In the genomic region with DNA sequence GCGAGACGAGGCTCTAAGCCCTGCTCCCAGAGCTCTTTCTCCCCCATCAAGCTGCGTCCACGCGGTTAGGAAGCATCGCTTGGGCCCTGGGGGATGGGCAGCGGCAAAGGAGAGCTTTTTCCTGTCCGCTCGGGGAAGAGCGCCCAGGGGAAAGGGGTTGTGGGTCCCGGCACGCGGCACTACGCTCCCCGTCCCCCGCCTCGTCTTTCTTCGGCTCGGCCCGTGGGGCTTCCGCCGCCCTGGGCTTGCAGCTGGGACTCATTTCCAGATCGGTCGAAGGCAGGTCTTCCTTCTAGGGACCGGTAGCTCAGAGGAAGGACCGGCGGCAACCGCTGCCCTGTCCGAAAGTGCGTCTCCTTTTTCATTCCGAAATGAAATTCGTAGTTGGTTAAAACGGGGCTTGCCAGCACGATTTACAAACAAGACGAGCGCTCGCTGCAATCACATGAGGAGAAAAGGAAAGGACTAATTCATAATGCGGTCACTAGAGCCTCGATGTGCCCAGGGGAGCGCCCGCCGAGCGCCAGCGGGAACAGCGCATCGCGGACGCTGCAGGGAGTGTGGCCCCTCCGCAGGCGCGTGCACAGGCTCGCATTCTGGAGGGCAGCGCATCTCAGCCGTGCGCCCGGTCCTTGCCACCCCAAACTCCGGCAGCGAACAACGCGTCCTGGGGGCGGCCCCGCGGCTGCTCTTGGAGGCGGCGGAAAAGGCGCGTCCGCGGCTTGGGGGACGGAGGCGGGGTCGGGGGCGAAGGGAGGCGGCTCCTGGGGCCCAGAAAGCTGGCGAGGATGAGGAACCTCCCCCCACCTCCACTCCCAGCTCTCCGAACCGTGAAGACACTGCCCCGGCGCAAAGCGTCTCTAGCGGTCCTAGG, we compare ENCODE assay signal across 1 cellular context.
TF ChIP-seq lines count a peak whose summit lies in the region.

No MANE protein-coding gene starts in this region.

TF ChIP-seq in K562, 482 proteins besides CTCF, POLR2A, EP300 and RAD21 (continued from another document and continues in another):
- TF ChIP-seq, protein P1, sequence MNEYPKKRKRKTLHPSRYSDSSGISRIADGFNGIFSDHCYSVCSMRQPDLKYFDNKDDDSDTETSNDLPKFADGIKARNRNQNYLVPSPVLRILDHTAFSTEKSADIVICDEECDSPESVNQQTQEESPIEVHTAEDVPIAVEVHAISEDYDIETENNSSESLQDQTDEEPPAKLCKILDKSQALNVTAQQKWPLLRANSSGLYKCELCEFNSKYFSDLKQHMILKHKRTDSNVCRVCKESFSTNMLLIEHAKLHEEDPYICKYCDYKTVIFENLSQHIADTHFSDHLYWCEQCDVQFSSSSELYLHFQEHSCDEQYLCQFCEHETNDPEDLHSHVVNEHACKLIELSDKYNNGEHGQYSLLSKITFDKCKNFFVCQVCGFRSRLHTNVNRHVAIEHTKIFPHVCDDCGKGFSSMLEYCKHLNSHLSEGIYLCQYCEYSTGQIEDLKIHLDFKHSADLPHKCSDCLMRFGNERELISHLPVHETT (CRISPR knock-in tag; conservative IDR thresholded peaks at IDR 0.05 in 1 of 2, IDR thresholded peaks at IDR 0.05 in 1 of 2) = no peak
- TF ChIP-seq CREM (IDR thresholded peaks at IDR 0.05; ENCODE audit: low read depth) = no peak
- TF ChIP-seq, protein P2, sequence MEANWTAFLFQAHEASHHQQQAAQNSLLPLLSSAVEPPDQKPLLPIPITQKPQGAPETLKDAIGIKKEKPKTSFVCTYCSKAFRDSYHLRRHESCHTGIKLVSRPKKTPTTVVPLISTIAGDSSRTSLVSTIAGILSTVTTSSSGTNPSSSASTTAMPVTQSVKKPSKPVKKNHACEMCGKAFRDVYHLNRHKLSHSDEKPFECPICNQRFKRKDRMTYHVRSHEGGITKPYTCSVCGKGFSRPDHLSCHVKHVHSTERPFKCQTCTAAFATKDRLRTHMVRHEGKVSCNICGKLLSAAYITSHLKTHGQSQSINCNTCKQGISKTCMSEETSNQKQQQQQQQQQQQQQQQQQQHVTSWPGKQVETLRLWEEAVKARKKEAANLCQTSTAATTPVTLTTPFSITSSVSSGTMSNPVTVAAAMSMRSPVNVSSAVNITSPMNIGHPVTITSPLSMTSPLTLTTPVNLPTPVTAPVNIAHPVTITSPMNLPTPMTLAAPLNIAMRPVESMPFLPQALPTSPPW (CRISPR knock-in tag; IDR thresholded peaks at IDR 0.05) = peak; percentile 31; the same call in 1 of the 2 replicates
- no peak for TF ChIP-seq NFYB (IDR thresholded peaks at IDR 0.05; ENCODE audit: extremely low read depth, insufficient read length)
- no peak for TF ChIP-seq ZNF551 (CRISPR knock-in tag; IDR thresholded peaks at IDR 0.05)
- TF ChIP-seq ATF1 (CRISPR knock-in tag; IDR thresholded peaks at IDR 0.05) = no peak
- TF ChIP-seq ATF1 (tag; IDR thresholded peaks at IDR 0.05) = no peak
- TF ChIP-seq RFX7 (CRISPR knock-in tag; IDR thresholded peaks at IDR 0.05) = no peak
- no peak for TF ChIP-seq SUPT5H (IDR thresholded peaks at IDR 0.05)
- TF ChIP-seq, protein P3, sequence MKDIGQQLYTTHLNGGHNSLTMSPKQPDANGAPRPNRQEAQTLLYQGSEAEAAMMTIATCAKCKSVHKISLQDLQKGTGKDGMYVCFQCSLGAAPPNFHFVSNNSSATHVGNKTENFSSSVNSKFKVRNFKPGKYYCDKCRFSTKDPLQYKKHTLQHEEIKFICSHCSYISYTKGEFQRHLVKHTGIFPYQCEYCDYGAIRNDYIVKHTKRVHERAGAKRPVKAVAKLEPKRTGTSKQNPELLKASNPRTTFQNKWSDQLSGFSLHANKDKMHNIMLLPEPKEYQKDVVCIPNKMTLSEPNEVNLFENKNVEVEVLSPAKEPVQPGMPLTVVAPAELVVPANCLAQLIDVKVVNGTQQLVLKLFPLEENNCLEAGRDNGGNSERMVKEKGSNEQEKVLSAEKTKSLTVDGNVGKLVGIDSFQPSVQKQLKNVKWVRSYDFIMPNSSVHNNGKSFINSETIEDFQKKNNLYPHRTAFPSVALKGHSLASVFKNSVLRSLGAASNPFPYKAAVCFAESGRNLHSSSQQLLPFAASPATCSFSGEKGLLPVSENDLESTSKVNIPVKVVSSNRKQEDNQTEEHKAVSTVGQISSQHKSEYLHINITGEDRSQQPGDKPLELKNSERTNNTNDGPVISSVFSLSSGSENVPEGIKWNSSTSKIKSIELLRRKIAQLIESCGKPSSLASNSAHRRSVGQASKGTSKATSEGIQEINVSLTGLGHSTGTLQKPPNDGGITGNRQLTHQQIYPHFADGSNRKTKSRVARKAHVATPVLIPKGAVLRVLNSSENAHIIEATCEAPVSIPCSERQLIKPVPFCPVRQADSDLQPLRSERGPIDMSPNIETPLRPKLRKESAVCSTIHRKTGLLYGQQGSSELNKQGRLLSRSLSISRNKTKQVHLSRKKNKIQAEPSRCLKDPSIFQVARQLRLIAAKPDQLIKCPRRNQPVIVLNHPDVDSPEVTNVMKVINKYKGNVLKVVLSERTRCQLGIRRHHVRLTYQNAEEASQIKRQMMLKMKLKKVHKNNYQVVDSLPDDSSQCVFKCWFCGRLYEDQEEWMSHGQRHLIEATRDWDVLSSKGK (CRISPR knock-in tag; IDR thresholded peaks at IDR 0.05) = no peak
- no peak for TF ChIP-seq PTBP1 (IDR thresholded peaks at IDR 0.05; ENCODE audit: low read depth, low read length)
- no peak for TF ChIP-seq SMC3 (conservative IDR thresholded peaks at IDR 0.05; ENCODE audit: insufficient read depth, low read depth, low read length)
- no peak for TF ChIP-seq ETS2 (tag; IDR thresholded peaks at IDR 0.05; ENCODE audit: borderline replicate concordance, poor library complexity, severe bottlenecking)
- TF ChIP-seq TAF1 (IDR thresholded peaks at IDR 0.05; ENCODE audit: control insufficient read depth, extremely low read depth, insufficient read depth, low read length, severe bottlenecking) = no peak
- no peak for TF ChIP-seq TRIM28 (IDR thresholded peaks at IDR 0.05)
- TF ChIP-seq, protein P4, sequence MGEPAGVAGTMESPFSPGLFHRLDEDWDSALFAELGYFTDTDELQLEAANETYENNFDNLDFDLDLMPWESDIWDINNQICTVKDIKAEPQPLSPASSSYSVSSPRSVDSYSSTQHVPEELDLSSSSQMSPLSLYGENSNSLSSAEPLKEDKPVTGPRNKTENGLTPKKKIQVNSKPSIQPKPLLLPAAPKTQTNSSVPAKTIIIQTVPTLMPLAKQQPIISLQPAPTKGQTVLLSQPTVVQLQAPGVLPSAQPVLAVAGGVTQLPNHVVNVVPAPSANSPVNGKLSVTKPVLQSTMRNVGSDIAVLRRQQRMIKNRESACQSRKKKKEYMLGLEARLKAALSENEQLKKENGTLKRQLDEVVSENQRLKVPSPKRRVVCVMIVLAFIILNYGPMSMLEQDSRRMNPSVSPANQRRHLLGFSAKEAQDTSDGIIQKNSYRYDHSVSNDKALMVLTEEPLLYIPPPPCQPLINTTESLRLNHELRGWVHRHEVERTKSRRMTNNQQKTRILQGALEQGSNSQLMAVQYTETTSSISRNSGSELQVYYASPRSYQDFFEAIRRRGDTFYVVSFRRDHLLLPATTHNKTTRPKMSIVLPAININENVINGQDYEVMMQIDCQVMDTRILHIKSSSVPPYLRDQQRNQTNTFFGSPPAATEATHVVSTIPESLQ (CRISPR knock-in tag; IDR thresholded peaks at IDR 0.05) = no peak
- TF ChIP-seq HMGN3 (IDR thresholded peaks at IDR 0.05; ENCODE audit: borderline replicate concordance, extremely low read depth, insufficient read length, low read depth, low read length) = no peak
- no peak for TF ChIP-seq ZKSCAN8 (CRISPR knock-in tag; IDR thresholded peaks at IDR 0.05)
- no peak for TF ChIP-seq GABPA (tag; conservative IDR thresholded peaks at IDR 0.05; ENCODE audit: low read depth)
- no peak for TF ChIP-seq RAD51 (IDR thresholded peaks at IDR 0.05; ENCODE audit: borderline replicate concordance, low read depth)
- TF ChIP-seq ZNF785 (CRISPR knock-in tag; IDR thresholded peaks at IDR 0.05) = no peak
- no peak for TF ChIP-seq TAL1 (IDR thresholded peaks at IDR 0.05)
- TF ChIP-seq, protein P5, sequence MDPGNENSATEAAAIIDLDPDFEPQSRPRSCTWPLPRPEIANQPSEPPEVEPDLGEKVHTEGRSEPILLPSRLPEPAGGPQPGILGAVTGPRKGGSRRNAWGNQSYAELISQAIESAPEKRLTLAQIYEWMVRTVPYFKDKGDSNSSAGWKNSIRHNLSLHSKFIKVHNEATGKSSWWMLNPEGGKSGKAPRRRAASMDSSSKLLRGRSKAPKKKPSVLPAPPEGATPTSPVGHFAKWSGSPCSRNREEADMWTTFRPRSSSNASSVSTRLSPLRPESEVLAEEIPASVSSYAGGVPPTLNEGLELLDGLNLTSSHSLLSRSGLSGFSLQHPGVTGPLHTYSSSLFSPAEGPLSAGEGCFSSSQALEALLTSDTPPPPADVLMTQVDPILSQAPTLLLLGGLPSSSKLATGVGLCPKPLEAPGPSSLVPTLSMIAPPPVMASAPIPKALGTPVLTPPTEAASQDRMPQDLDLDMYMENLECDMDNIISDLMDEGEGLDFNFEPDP (CRISPR knock-in tag; IDR thresholded peaks at IDR 0.05) = no peak
- TF ChIP-seq SLC30A9 (CRISPR knock-in tag; IDR thresholded peaks at IDR 0.05) = no peak
- no peak for TF ChIP-seq HNRNPH1 (optimal IDR thresholded peaks at IDR 0.05; ENCODE audit: low read depth, low read length)
- peak; percentile 58; the same call in 1 of the 2 replicates for TF ChIP-seq FOXP1 (CRISPR knock-in tag; IDR thresholded peaks at IDR 0.05)
- TF ChIP-seq, protein P6, sequence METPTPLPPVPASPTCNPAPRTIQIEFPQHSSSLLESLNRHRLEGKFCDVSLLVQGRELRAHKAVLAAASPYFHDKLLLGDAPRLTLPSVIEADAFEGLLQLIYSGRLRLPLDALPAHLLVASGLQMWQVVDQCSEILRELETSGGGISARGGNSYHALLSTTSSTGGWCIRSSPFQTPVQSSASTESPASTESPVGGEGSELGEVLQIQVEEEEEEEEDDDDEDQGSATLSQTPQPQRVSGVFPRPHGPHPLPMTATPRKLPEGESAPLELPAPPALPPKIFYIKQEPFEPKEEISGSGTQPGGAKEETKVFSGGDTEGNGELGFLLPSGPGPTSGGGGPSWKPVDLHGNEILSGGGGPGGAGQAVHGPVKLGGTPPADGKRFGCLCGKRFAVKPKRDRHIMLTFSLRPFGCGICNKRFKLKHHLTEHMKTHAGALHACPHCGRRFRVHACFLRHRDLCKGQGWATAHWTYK (CRISPR knock-in tag; IDR thresholded peaks at IDR 0.05) = no peak
- no peak for TF ChIP-seq FOXA3 (CRISPR knock-in tag; conservative IDR thresholded peaks at IDR 0.05 in 1 of 2, IDR thresholded peaks at IDR 0.05 in 1 of 2)
- no peak for TF ChIP-seq JUND (IDR thresholded peaks at IDR 0.05; ENCODE audit: borderline replicate concordance, low read depth, low read length)
- TF ChIP-seq JUND (tag; IDR thresholded peaks at IDR 0.05; ENCODE audit: borderline replicate concordance, low read depth, low read length) = no peak
- TF ChIP-seq ZNF79 (CRISPR knock-in tag; IDR thresholded peaks at IDR 0.05; ENCODE audit: low read depth) = no peak
- peak; percentile 55; the same call in 1 of the 2 replicates for TF ChIP-seq ZSCAN29 (IDR thresholded peaks at IDR 0.05)
- no peak for TF ChIP-seq SPI1 (IDR thresholded peaks at IDR 0.05; ENCODE audit: borderline replicate concordance, low read depth, low read length)
- TF ChIP-seq, protein P7, sequence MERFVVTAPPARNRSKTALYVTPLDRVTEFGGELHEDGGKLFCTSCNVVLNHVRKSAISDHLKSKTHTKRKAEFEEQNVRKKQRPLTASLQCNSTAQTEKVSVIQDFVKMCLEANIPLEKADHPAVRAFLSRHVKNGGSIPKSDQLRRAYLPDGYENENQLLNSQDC (CRISPR knock-in tag; IDR thresholded peaks at IDR 0.05) = no peak
- no peak for TF ChIP-seq CCNT2 (IDR thresholded peaks at IDR 0.05; ENCODE audit: borderline replicate concordance, extremely low read depth, insufficient read length, low read depth, low read length)
- TF ChIP-seq ZNF212 (CRISPR knock-in tag; IDR thresholded peaks at IDR 0.05) = no peak
- TF ChIP-seq, protein P8, sequence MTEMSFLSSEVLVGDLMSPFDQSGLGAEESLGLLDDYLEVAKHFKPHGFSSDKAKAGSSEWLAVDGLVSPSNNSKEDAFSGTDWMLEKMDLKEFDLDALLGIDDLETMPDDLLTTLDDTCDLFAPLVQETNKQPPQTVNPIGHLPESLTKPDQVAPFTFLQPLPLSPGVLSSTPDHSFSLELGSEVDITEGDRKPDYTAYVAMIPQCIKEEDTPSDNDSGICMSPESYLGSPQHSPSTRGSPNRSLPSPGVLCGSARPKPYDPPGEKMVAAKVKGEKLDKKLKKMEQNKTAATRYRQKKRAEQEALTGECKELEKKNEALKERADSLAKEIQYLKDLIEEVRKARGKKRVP (CRISPR knock-in tag; IDR thresholded peaks at IDR 0.05) = no peak
- TF ChIP-seq, protein P9, sequence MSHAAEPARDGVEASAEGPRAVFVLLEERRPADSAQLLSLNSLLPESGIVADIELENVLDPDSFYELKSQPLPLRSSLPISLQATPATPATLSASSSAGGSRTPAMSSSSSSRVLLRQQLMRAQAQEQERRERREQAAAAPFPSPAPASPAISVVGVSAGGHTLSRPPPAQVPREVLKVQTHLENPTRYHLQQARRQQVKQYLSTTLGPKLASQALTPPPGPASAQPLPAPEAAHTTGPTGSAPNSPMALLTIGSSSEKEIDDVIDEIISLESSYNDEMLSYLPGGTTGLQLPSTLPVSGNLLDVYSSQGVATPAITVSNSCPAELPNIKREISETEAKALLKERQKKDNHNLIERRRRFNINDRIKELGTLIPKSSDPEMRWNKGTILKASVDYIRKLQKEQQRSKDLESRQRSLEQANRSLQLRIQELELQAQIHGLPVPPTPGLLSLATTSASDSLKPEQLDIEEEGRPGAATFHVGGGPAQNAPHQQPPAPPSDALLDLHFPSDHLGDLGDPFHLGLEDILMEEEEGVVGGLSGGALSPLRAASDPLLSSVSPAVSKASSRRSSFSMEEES (CRISPR knock-in tag; IDR thresholded peaks at IDR 0.05) = no peak
- TF ChIP-seq NR3C1 (CRISPR knock-in tag; IDR thresholded peaks at IDR 0.05) = no peak
- TF ChIP-seq, protein P10, sequence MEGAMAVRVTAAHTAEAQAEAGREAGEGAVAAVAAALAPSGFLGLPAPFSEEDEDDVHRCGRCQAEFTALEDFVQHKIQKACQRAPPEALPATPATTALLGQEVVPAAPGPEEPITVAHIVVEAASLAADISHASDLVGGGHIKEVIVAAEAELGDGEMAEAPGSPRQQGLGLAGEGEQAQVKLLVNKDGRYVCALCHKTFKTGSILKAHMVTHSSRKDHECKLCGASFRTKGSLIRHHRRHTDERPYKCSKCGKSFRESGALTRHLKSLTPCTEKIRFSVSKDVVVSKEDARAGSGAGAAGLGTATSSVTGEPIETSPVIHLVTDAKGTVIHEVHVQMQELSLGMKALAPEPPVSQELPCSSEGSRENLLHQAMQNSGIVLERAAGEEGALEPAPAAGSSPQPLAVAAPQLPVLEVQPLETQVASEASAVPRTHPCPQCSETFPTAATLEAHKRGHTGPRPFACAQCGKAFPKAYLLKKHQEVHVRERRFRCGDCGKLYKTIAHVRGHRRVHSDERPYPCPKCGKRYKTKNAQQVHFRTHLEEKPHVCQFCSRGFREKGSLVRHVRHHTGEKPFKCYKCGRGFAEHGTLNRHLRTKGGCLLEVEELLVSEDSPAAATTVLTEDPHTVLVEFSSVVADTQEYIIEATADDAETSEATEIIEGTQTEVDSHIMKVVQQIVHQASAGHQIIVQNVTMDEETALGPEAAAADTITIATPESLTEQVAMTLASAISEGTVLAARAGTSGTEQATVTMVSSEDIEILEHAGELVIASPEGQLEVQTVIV (CRISPR knock-in tag; IDR thresholded peaks at IDR 0.05; ENCODE audit: borderline replicate concordance) = no peak
- TF ChIP-seq C11orf30 (IDR thresholded peaks at IDR 0.05; ENCODE audit: low read depth) = no peak
- TF ChIP-seq, protein P11, sequence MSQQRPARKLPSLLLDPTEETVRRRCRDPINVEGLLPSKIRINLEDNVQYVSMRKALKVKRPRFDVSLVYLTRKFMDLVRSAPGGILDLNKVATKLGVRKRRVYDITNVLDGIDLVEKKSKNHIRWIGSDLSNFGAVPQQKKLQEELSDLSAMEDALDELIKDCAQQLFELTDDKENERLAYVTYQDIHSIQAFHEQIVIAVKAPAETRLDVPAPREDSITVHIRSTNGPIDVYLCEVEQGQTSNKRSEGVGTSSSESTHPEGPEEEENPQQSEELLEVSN (IDR thresholded peaks at IDR 0.05; ENCODE audit: borderline replicate concordance in 1 of 2, extremely low read depth in 1 of 2, insufficient read depth in 1 of 2, insufficient read length in 1 of 2, low read depth in 1 of 2, low read length in 1 of 2, poor library complexity in 1 of 2, severe bottlenecking in 1 of 2) = peak; percentile 70 to 91
